Comparison of ENCODE assay signal across 35 cellular contexts in genomic region chr3:14296352-14296751, GRCh38.
DNase-seq lines count a peak whose midpoint lies in the region; ATAC-seq, FAIRE-seq and TF ChIP-seq lines count a peak whose summit lies in the region.
"Had no signal": no experiment of that assay in that cellular context is flagged by ENCODE, and none has a peak within 500 bp of the region (broad histone marks: within the 10 kb centered on the region; RNA-seq: fewer than 3 reads in every experiment).

No MANE protein-coding gene starts in this region.

- H3K4me3 Mint-ChIP-seq in endodermal cell = no peak overlapping the region
- H3K4me3 Mint-ChIP-seq: activated naive CD8-positive, alpha-beta T cell treated with anti-CD3 and anti-CD28 coated beads, Interleukin-2, amount 10 ng/mL, durations not matched to agents 7 days and 5 days; IgD-negative memory B cell; neural crest cell; T-helper 17 cell had no signal

- no peak overlapping the region for H3K27ac ChIP-seq in HepG2 (ENCODE audit: extremely low read length, insufficient read depth, low read length)
- H3K27ac ChIP-seq in right lobe of liver = no peak overlapping the region
- H3K27ac ChIP-seq in endodermal cell (ENCODE audit: low read depth, low read length) = no peak overlapping the region
- H3K27ac ChIP-seq in muscle layer of colon (ENCODE audit: low read depth, low read length) = peak overlapping the region; percentile 34
- no peak overlapping the region for H3K27ac ChIP-seq in osteoblast (ENCODE audit: low read depth, low read length)
- H3K27ac ChIP-seq: 22Rv1, ascending aorta, cardiac muscle cell, parathyroid adenoma, right atrium auricular region, tibial nerve had no signal

- H3K36me3 Mint-ChIP-seq in endodermal cell (ENCODE audit: low read depth) = no peaks in the 10 kb centered on the region
- H3K36me3 Mint-ChIP-seq: activated naive CD8-positive, alpha-beta T cell treated with anti-CD3 and anti-CD28 coated beads, Interleukin-2, amount 10 ng/mL, durations not matched to agents 7 days and 5 days; CD14-positive monocyte; IgD-negative memory B cell had no signal

- H3K4me2 ChIP-seq in HepG2 (ENCODE audit: low read depth, low read length) (peak overlapping the region; percentile 10; the same call in 1 of the 2 replicates), osteoblast (ENCODE audit: insufficient read depth, low read length) (no peak overlapping the region)

- DNase-seq in HepG2 (ENCODE audit: low spot score) (no peak), right lobe of liver (no peak), endodermal cell (no peak), NCI-H345 (lab: John Stamatoyannopoulos, UW) (no peak), osteoblast (ENCODE audit: insufficient read length, low spot score, missing footprints) (no peak), cerebellar nuclear complex (lab: John Stamatoyannopoulos, UW) (no peak)
- DNase-seq: activated CD4-positive, alpha-beta T cell treated with anti-CD3 and anti-CD28 coated beads, Interleukin-2, amount 50 U/mL, for 48 hours; activated gamma-delta T cell treated with Interleukin-2 at 50 U/mL for 16 hours; activated naive CD8-positive, alpha-beta T cell treated with anti-CD3 and anti-CD28 coated beads, Interleukin-2, amount 10 ng/mL, durations not matched to agents 7 days and 5 days; activated T-cell treated with anti-CD3 and anti-CD28 coated beads, Interleukin-2, amount 50 U/mL, for 48 hours; hippocampal formation; left cardiac atrium; NCI-H1092; NCI-H1930; NCI-H2171 treated with DMSO at 0.1 percent for 48 hours; NCI-H510A treated with DMSO at 0.1 percent for 48 hours; NK-92 treated with Interleukin-12 subunit alpha and Interleukin-12 subunit beta, amount 100 ng/mL, for 24 hours; Right ventricle myocardium superior; stimulated activated CD8-positive, alpha-beta memory T cell treated with anti-CD3 and anti-CD28 coated beads, Interleukin-4, amount 100 ng/mL, for 48 hours; T-helper 17 cell had no signal

- in situ Hi-C loops in HepG2 (cut with HindIII; ENCODE audit: extremely low pct_ligation_motif_present, low pct_unique_long_range_greater_than_20kb) = no loop called here

- POLR2A ChIA-PET in HepG2 (lab: Yijun Ruan, JAX) = no interaction called here

- 5% methylated on average over 1 of the region's 3 CpGs for WGBS in HepG2 (ENCODE audit: low lambda C conversion rate)
- 77% methylated on average over 3 of the region's 3 CpGs for WGBS in right lobe of liver (ENCODE audit: insufficient coverage, low coverage, low lambda C conversion rate, missing lambda C conversion rate)
- WGBS in endodermal cell (ENCODE audit: insufficient coverage in 1 of 2, insufficient read length in 1 of 2), 2 experiments = 87 to 94% methylated on average over 2 to 3 of the region's 3 CpGs

- H3K27me3 ChIP-seq in HepG2 (ENCODE audit: control insufficient read depth in 1 of 2, insufficient read depth in 2 of 2, low read length in 2 of 2) (peaks cover 2 to 17% of the 10 kb centered on the region in 2 experiments; a peak in 2 of 5 replicates), right lobe of liver (no peaks in the 10 kb centered on the region), endodermal cell (ENCODE audit: control insufficient read depth, insufficient read depth, low read length, poor library complexity, severe bottlenecking) (no peaks in the 10 kb centered on the region), muscle layer of colon (ENCODE audit: control insufficient read depth in 1 of 2, insufficient read depth in 2 of 2, low read length in 2 of 2) (no peaks in the 10 kb centered on the region), osteoblast (ENCODE audit: insufficient read depth, low read length) (peaks cover 5% of the 10 kb centered on the region)
- H3K27me3 ChIP-seq: ascending aorta, cardiac muscle cell, right atrium auricular region, tibial nerve had no signal

- H3K4me1 ChIP-seq in HepG2 (ENCODE audit: insufficient read depth, low read length) (peaks cover 21% of the 10 kb centered on the region), right lobe of liver (no peaks in the 10 kb centered on the region), endodermal cell (ENCODE audit: control insufficient read depth, insufficient read depth, low read length) (no peaks in the 10 kb centered on the region), muscle layer of colon (ENCODE audit: insufficient read depth, low read length) (peaks cover 14% of the 10 kb centered on the region), osteoblast (ENCODE audit: insufficient read depth, low read length) (no peaks in the 10 kb centered on the region)

- no peak overlapping the region for H3K27ac Mint-ChIP-seq in endodermal cell
- H3K27ac Mint-ChIP-seq: activated naive CD8-positive, alpha-beta T cell treated with anti-CD3 and anti-CD28 coated beads, Interleukin-2, amount 10 ng/mL, durations not matched to agents 7 days and 5 days; CD14-positive monocyte; IgD-negative memory B cell; T-helper 17 cell had no signal

- no peaks in the 10 kb centered on the region for H3K4me1 Mint-ChIP-seq in endodermal cell

- intact Hi-C loops in HepG2 (cut with micrococcal nuclease; ENCODE audit: unreplicated experiment) = no loop called here
- intact Hi-C loops in right lobe of liver (cut with DNase I) = no loop called here

- TF ChIP-seq RAD21 in HepG2 (CRISPR knock-in tag; IDR thresholded peaks at IDR 0.05) = no peak

- no peak overlapping the region for H2AFZ ChIP-seq in HepG2 (ENCODE audit: low read length)
- H2AFZ ChIP-seq in osteoblast (ENCODE audit: low read length) = no peak overlapping the region
- H2AFZ ChIP-seq: parathyroid adenoma had no signal

- TF ChIP-seq EP300 in HepG2 (IDR thresholded peaks at IDR 0.05; ENCODE audit: low read depth in 2 of 2, low read length in 2 of 2) = no peak
- no peak for TF ChIP-seq EP300 in HepG2 (CRISPR knock-in tag; IDR thresholded peaks at IDR 0.05; ENCODE audit: borderline replicate concordance)

- no peaks in the 10 kb centered on the region for H3K79me2 ChIP-seq in HepG2 (ENCODE audit: insufficient read depth, low read length)
- no peaks in the 10 kb centered on the region for H3K79me2 ChIP-seq in osteoblast (ENCODE audit: insufficient read depth, low read length)
- H3K79me2 ChIP-seq: parathyroid adenoma had no signal

- H3K9me3 ChIP-seq in HepG2 (ENCODE audit: low read length) (no peaks in the 10 kb centered on the region), right lobe of liver (no peaks in the 10 kb centered on the region), endodermal cell (ENCODE audit: control insufficient read depth, low read length) (no peaks in the 10 kb centered on the region), muscle layer of colon (ENCODE audit: low read length) (no peaks in the 10 kb centered on the region), osteoblast (ENCODE audit: low read depth, low read length) (no peaks in the 10 kb centered on the region)
- H3K9me3 ChIP-seq: ascending aorta, right atrium auricular region, tibial nerve had no signal

- FAIRE-seq in HepG2 (lab: Jason Lieb, UNC) = no peak
- FAIRE-seq: D721Med, frontal cortex had no signal

- ATAC-seq in HepG2 (peak; percentile 65), right lobe of liver (no peak), HG03108 (IDR thresholded peaks at IDR 0.05; ENCODE audit: unreplicated experiment) (no peak)
- ATAC-seq: activated CD4-positive, CD25-positive, alpha-beta regulatory T cell treated with anti-CD3 and anti-CD28 coated beads, Interleukin-2, amount 50 U/mL, for 24 hours; left cardiac atrium; SK-N-SH treated with all-trans-retinoic acid at 6 μM for 48 hours; T-helper 17 cell had no signal

- TF ChIP-seq POLR2A in HepG2 (IDR thresholded peaks at IDR 0.05; ENCODE audit: insufficient read depth in 1 of 2, low read depth in 2 of 2, low read length in 2 of 2) = no peak
- TF ChIP-seq POLR2A in right lobe of liver (IDR thresholded peaks at IDR 0.05) = no peak

- H3K9ac ChIP-seq in HepG2 (ENCODE audit: insufficient read depth, low read depth, low read length) (no peak overlapping the region), endodermal cell (ENCODE audit: extremely low read depth, low read length, poor library complexity, severe bottlenecking) (no peak overlapping the region), muscle layer of colon (ENCODE audit: low read length) (no peak overlapping the region)
- H3K9ac ChIP-seq: parathyroid adenoma had no signal

- CTCF ChIA-PET in HepG2 (lab: Yijun Ruan, JAX; ENCODE audit: low intra/inter-chr PET ratio, low total read pairs) = no interaction called here

- H4K20me1 ChIP-seq in HepG2 (ENCODE audit: insufficient read depth, low read length) (no peaks in the 10 kb centered on the region), osteoblast (ENCODE audit: insufficient read depth, low read length) (no peaks in the 10 kb centered on the region)

- H3K36me3 ChIP-seq in HepG2 (replicated peaks in 1 of 2; ENCODE audit: control insufficient read depth in 1 of 2, insufficient read depth in 2 of 2, low read length in 2 of 2) (no peaks in the 10 kb centered on the region), right lobe of liver (no peaks in the 10 kb centered on the region), endodermal cell (ENCODE audit: control insufficient read depth, insufficient read depth, low read length) (no peaks in the 10 kb centered on the region), muscle layer of colon (ENCODE audit: insufficient read depth, low read length) (no peaks in the 10 kb centered on the region), osteoblast (ENCODE audit: insufficient read depth, low read length) (no peaks in the 10 kb centered on the region)
- H3K36me3 ChIP-seq: ascending aorta, cardiac muscle cell, right atrium auricular region, tibial nerve had no signal

- H3K4me3 ChIP-seq in HepG2 (replicated peaks in 1 of 3; ENCODE audit: insufficient read depth in 1 of 3, low read depth in 2 of 3, low read length in 3 of 3) (no peak overlapping the region), right lobe of liver (no peak overlapping the region), endodermal cell (ENCODE audit: low read length) (no peak overlapping the region), muscle layer of colon (ENCODE audit: low read depth in 1 of 2, low read length in 2 of 2) (no peak overlapping the region), osteoblast (ENCODE audit: insufficient read depth, low read length) (no peak overlapping the region)
- H3K4me3 ChIP-seq: ascending aorta, cardiac muscle cell, right atrium auricular region, tibial nerve had no signal

- H3K9me3 Mint-ChIP-seq in endodermal cell = peaks cover 15% of the 10 kb centered on the region
- H3K9me3 Mint-ChIP-seq: activated naive CD8-positive, alpha-beta T cell treated with anti-CD3 and anti-CD28 coated beads, Interleukin-2, amount 10 ng/mL, durations not matched to agents 7 days and 5 days; IgD-negative memory B cell; neural crest cell had no signal

- H3K27me3 Mint-ChIP-seq in endodermal cell (ENCODE audit: insufficient read depth) = peaks cover 9% of the 10 kb centered on the region

- BruUV-seq in HepG2 (replicated peaks; lab: Mats Ljungman, UMichigan) = no TSS peak

- 0 out of 2 replicates have a peak, but pooled peaks have one; percentile 22 for TF ChIP-seq CTCF in HepG2 (CRISPR knock-in tag; IDR thresholded peaks at IDR 0.05)
- TF ChIP-seq CTCF in right lobe of liver (IDR thresholded peaks at IDR 0.05) = no peak
- peak; percentile 15 for TF ChIP-seq CTCF in endodermal cell (conservative IDR thresholded peaks at IDR 0.05)
- TF ChIP-seq CTCF in osteoblast (IDR thresholded peaks at IDR 0.05; ENCODE audit: extremely low read depth, low read depth, low read length) = no peak

Comparison
In these comparisons a context has a peak if more than half of its experiments do, and no peak if none do; other contexts are left out.
1. CTCF ChIP-seq: peak in HepG2 (single experiment) and endodermal cell (single experiment); none in right lobe of liver (0 of 4) and osteoblast (single experiment).